ENCODE assay signal across 8 cellular contexts in the genomic region with DNA sequence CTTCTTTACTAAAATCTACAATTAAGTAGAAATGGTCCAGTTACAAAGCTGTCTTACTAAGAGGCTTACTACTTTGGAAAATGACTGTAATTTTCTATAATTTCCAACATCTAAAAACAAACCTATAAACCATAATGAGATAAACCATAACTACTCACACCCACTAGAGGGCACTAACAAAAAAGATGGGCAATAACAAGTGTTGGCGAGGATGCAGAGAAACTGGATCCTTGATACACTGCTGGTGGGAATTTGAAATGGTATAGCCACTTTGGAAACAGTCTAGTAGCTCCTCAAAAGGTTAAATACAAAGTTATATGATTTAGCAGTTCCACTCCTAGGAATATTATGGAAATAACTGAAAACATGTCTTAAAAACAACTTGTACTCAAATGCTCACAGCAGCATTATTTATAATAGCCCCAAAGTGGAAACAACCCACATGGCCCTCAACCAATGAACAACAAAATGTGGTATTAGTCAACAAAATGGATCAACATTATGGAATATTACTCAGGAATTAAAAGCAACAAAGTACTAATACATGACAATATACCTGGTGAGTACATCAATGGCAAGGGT. TPM values are rescaled to one million over a fixed set of nuclear protein-coding genes. Genes with fewer than 3 reads are reported as not detected.
A peak's percentile ranks its signal among the peaks of the same experiment; 100 is the strongest.
DNase-seq lines count a peak whose midpoint lies in the region; ATAC-seq, FAIRE-seq and TF ChIP-seq lines count a peak whose summit lies in the region.

No MANE protein-coding gene starts in this region.

- H3K36me3 ChIP-seq in left lung: no peaks in the 10 kb centered on the region

- peaks cover 10% of the 10 kb centered on the region in 2 donors for H3K4me1 ChIP-seq in left lung

- peak overlapping the region; percentile 84 for H3K27ac Mint-ChIP-seq in activated naive CD8-positive, alpha-beta T cell treated with anti-CD3 and anti-CD28 coated beads for 36 hours
- H3K27ac Mint-ChIP-seq in mesothelial cell of epicardium: no peak overlapping the region

- DNase-seq in DMS53 treated with DMSO at 0.1 percent for 48 hours (lab: John Stamatoyannopoulos, UW; ENCODE audit: unreplicated experiment) (peak; percentile 8), KBM-7 (peak; percentile 55), mesothelial cell of epicardium (ENCODE audit: low spot score in 2 of 2, unreplicated experiment in 2 of 2) (no peak), left lung (no peak), RCC 7860 (ENCODE audit: low spot score) (no peak)
- no peak for DNase-seq in activated naive CD8-positive, alpha-beta T cell treated with anti-CD3 and anti-CD28 coated beads for 36 hours
- no peak for DNase-seq in stimulated activated naive CD4-positive, alpha-beta T cell treated with Interleukin-2 at 50 U/mL for 16 hours (lab: John Stamatoyannopoulos, UW)

- ATAC-seq in HG03457 (IDR thresholded peaks at IDR 0.05; ENCODE audit: unreplicated experiment) (no peak), left lung (no peak)

- intact Hi-C loops in left lung (cut with DNase I): loop anchor here in 1 of 2 donors (10.0 kb wide), 2 partner anchors 450 to 540 kb away; no protein-coding TSS in a partner anchor

- H3K27me3 ChIP-seq in left lung: no peaks in the 10 kb centered on the region

- H3K27ac ChIP-seq in left lung: no peak overlapping the region

- peaks cover 83% of the 10 kb centered on the region for H3K4me1 Mint-ChIP-seq in activated naive CD8-positive, alpha-beta T cell treated with anti-CD3 and anti-CD28 coated beads for 36 hours
- H3K4me1 Mint-ChIP-seq in mesothelial cell of epicardium: peaks cover 4% of the 10 kb centered on the region

- no peak for FAIRE-seq in RCC 7860 (lab: Jason Lieb, UNC)

- no peak overlapping the region for H3K4me3 Mint-ChIP-seq in activated naive CD8-positive, alpha-beta T cell treated with anti-CD3 and anti-CD28 coated beads for 36 hours
- H3K4me3 Mint-ChIP-seq in mesothelial cell of epicardium: no peak overlapping the region

- H3K9me3 Mint-ChIP-seq in activated naive CD8-positive, alpha-beta T cell treated with anti-CD3 and anti-CD28 coated beads for 36 hours: no peaks in the 10 kb centered on the region
- no peaks in the 10 kb centered on the region for H3K9me3 Mint-ChIP-seq in mesothelial cell of epicardium

- in situ Hi-C loops in KBM-7 (cut with MboI; ENCODE audit: low pct_unique_long_range_greater_than_20kb, low sequenced_read_pairs): loop anchor here (10.0 kb wide), 1 partner anchor 530 kb away; no protein-coding TSS in a partner anchor

- no peaks in the 10 kb centered on the region for H3K27me3 Mint-ChIP-seq in activated naive CD8-positive, alpha-beta T cell treated with anti-CD3 and anti-CD28 coated beads for 36 hours
- H3K27me3 Mint-ChIP-seq in mesothelial cell of epicardium (ENCODE audit: low read depth): no peaks in the 10 kb centered on the region

- TF ChIP-seq CTCF in mesothelial cell of epicardium (IDR thresholded peaks at IDR 0.05; ENCODE audit: unreplicated experiment): peak; percentile 54
- peak in 1 of 2 donors; percentile 14 for TF ChIP-seq CTCF in left lung (IDR thresholded peaks at IDR 0.05)

- no peaks in the 10 kb centered on the region for H3K9me3 ChIP-seq in left lung

- H3K36me3 Mint-ChIP-seq in activated naive CD8-positive, alpha-beta T cell treated with anti-CD3 and anti-CD28 coated beads for 36 hours: peaks cover 80% of the 10 kb centered on the region
- peaks cover 12% of the 10 kb centered on the region for H3K36me3 Mint-ChIP-seq in mesothelial cell of epicardium

- no peak overlapping the region for H3K4me3 ChIP-seq in left lung

RNA-seq across cellular contexts. Expression of a gene that starts 50.6 kb away (rescaled TPM):
- total RNA-seq in activated naive CD8-positive, alpha-beta T cell treated with anti-CD3 and anti-CD28 coated beads for 36 hours: not detected
- total RNA-seq in mesothelial cell of epicardium: not detected in 3 replicates
- not detected for total RNA-seq in left lung

Comparison
In these comparisons a context has a peak if more than half of its experiments do, and no peak if none do; other contexts are left out.
1. DNase-seq: peak in DMS53 treated with DMSO at 0.1 percent for 48 hours (single experiment) and KBM-7 (single experiment); none in activated naive CD8-positive, alpha-beta T cell treated with anti-CD3 and anti-CD28 coated beads for 36 hours (single experiment), mesothelial cell of epicardium (0 of 2), left lung (0 of 2), stimulated activated naive CD4-positive, alpha-beta T cell treated with Interleukin-2 at 50 U/mL for 16 hours (single experiment) and RCC 7860 (single experiment).